ENCODE assay signal across 8 cellular contexts in genomic region chr2:135948642-135949355, GRCh38. TPM values are rescaled to one million over a fixed set of nuclear protein-coding genes. Genes with fewer than 3 reads are reported as not detected.
DNase-seq lines count a peak whose midpoint lies in the region; ATAC-seq and TF ChIP-seq lines count a peak whose summit lies in the region.

No MANE protein-coding gene starts in this region.

- H3K4me3 ChIP-seq in endodermal cell (ENCODE audit: low read length) (no peak overlapping the region), adrenal gland (no peak overlapping the region), Caco-2 (ENCODE audit: low read depth, low read length) (no peak overlapping the region)

- no peak overlapping the region for H3K4me3 Mint-ChIP-seq in endodermal cell
- no peak overlapping the region for H3K4me3 Mint-ChIP-seq in type B pancreatic cell
- H3K4me3 Mint-ChIP-seq in Caco-2 (ENCODE audit: unreplicated experiment) = no peak overlapping the region

- intact Hi-C loops in adrenal gland (cut with DNase I) (no loop called here), Caco-2 (cut with micrococcal nuclease; ENCODE audit: unreplicated experiment) (no loop called here)

- TF ChIP-seq CTCF in endodermal cell (conservative IDR thresholded peaks at IDR 0.05) (no peak), type B pancreatic cell (conservative IDR thresholded peaks at IDR 0.05) (no peak), adrenal gland (IDR thresholded peaks at IDR 0.05) (no peak), Caco-2 (IDR thresholded peaks at IDR 0.05; ENCODE audit: insufficient read depth in 1 of 2, low read depth in 1 of 2, low read length in 1 of 2, severe bottlenecking in 1 of 2, unreplicated experiment in 1 of 2) (no peak)

- no peak overlapping the region for H3K9ac ChIP-seq in endodermal cell (ENCODE audit: extremely low read depth, low read length, poor library complexity, severe bottlenecking)

- CTCF ChIA-PET in Caco-2 (lab: Charles Lee) = no interaction called here

- H3K9me3 ChIP-seq in endodermal cell (ENCODE audit: control insufficient read depth, low read length) (peaks cover 8% of the 10 kb centered on the region), adrenal gland (replicated peaks in 1 of 3) (no peaks in the 10 kb centered on the region), Caco-2 (no peaks in the 10 kb centered on the region)

- H3K36me3 ChIP-seq in endodermal cell (ENCODE audit: control insufficient read depth, insufficient read depth, low read length) = peaks cover 16% of the 10 kb centered on the region
- H3K36me3 ChIP-seq in adrenal gland (replicated peaks in 1 of 2) = no peaks in the 10 kb centered on the region
- no peaks in the 10 kb centered on the region; the same call in 1 of the 2 replicates for H3K36me3 ChIP-seq in Caco-2 (ENCODE audit: control insufficient read depth, insufficient read depth, low read length)

- peaks cover 34% of the 10 kb centered on the region for H3K4me1 Mint-ChIP-seq in endodermal cell
- H3K4me1 Mint-ChIP-seq in type B pancreatic cell (ENCODE audit: unreplicated experiment) = peaks cover 8% of the 10 kb centered on the region
- H3K4me1 Mint-ChIP-seq in Caco-2 (ENCODE audit: low read depth, unreplicated experiment) = no peaks in the 10 kb centered on the region

- BruUV-seq in Caco-2 (replicated peaks; lab: Mats Ljungman, UMichigan) = no TSS peak

- no peak for DNase-seq in endodermal cell
- no peak for DNase-seq in type B pancreatic cell (ENCODE audit: extremely low spot score, unreplicated experiment)
- DNase-seq in adrenal gland = no peak
- no peak for DNase-seq in stimulated activated CD4-positive, alpha-beta T cell treated with anti-CD3 and anti-CD28 coated beads, Interleukin-12 subunit alpha, Interleukin-12 subunit beta, amount 100 ng/mL, for 4 hours
- DNase-seq in Caco-2 = no peak

- no peak for TF ChIP-seq POLR2A in adrenal gland (IDR thresholded peaks at IDR 0.05)

- H3K27ac Mint-ChIP-seq in endodermal cell = peak overlapping the region; percentile 80
- peak overlapping the region; percentile 80 for H3K27ac Mint-ChIP-seq in type B pancreatic cell
- no peak overlapping the region for H3K27ac Mint-ChIP-seq in Caco-2 (ENCODE audit: unreplicated experiment)

- H3K4me1 ChIP-seq in endodermal cell (ENCODE audit: control insufficient read depth, insufficient read depth, low read length) (peaks cover 8% of the 10 kb centered on the region), adrenal gland (replicated peaks in 1 of 2) (peaks cover 13 to 18% of the 10 kb centered on the region in 2 donors), Caco-2 (peaks cover 6% of the 10 kb centered on the region; the same call in 1 of the 2 replicates)

- POLR2A ChIA-PET in Caco-2 (lab: Charles Lee) = no interaction called here

- no peaks in the 10 kb centered on the region for H3K9me3 Mint-ChIP-seq in endodermal cell
- H3K9me3 Mint-ChIP-seq in type B pancreatic cell = no peaks in the 10 kb centered on the region
- no peaks in the 10 kb centered on the region for H3K9me3 Mint-ChIP-seq in Caco-2 (ENCODE audit: unreplicated experiment)

- H3K27me3 Mint-ChIP-seq in endodermal cell (ENCODE audit: insufficient read depth) (no peaks in the 10 kb centered on the region), type B pancreatic cell (no peaks in the 10 kb centered on the region), Caco-2 (ENCODE audit: insufficient read depth, unreplicated experiment) (no peaks in the 10 kb centered on the region)

- ATAC-seq in GM18502 (IDR thresholded peaks at IDR 0.05; ENCODE audit: poor library complexity, unreplicated experiment) (peak; percentile 86), HG02763 (IDR thresholded peaks at IDR 0.05; ENCODE audit: unreplicated experiment) (peak; percentile 57), SK-N-SH treated with all-trans-retinoic acid at 6 μM for 48 hours (peak; percentile 83)

- H3K27ac ChIP-seq in endodermal cell (ENCODE audit: low read depth, low read length) (no peak overlapping the region), adrenal gland (peak overlapping the region in 1 of 5 donors; percentile 10)

- H3K36me3 Mint-ChIP-seq in endodermal cell (ENCODE audit: low read depth) (peaks cover 17% of the 10 kb centered on the region), type B pancreatic cell (peaks cover 28% of the 10 kb centered on the region), Caco-2 (ENCODE audit: insufficient read depth, unreplicated experiment) (peaks cover 17% of the 10 kb centered on the region)

- H3K27me3 ChIP-seq in endodermal cell (ENCODE audit: control insufficient read depth, insufficient read depth, low read length, poor library complexity, severe bottlenecking) (no peaks in the 10 kb centered on the region), adrenal gland (no peaks in the 10 kb centered on the region), Caco-2 (replicated peaks; ENCODE audit: control insufficient read depth, insufficient read depth, low read length) (no peaks in the 10 kb centered on the region)

- WGBS in endodermal cell (ENCODE audit: insufficient coverage in 1 of 2, insufficient read length in 1 of 2), 2 experiments = 92 to 96% methylated on average over 5 to 9 of the region's 9 CpGs
- WGBS in adrenal gland, 4 donors = 69 to 85% (median 79%) methylated on average over 9 of the region's 9 CpGs

TF ChIP-seq in SK-N-SH treated with all-trans-retinoic acid at 6 μM for 48 hours, 23 proteins besides CTCF, POLR2A, EP300 and RAD21:
- TF ChIP-seq ZFP30 (CRISPR knock-in tag; IDR thresholded peaks at IDR 0.05) (no peak), ISL1 (CRISPR knock-in tag; IDR thresholded peaks at IDR 0.05) (peak; percentile 19; the same call in 1 of the 2 replicates)

RNA-seq across cellular contexts. Expression of gene DARS1, which starts 36.6 kb away (rescaled TPM):
- total RNA-seq in endodermal cell = 10 to 100 TPM; 70.5 to 75.9 TPM
- polyA plus RNA-seq in endodermal cell (2013, experiment 1 of 2) = 107 TPM
- polyA plus RNA-seq in endodermal cell (2013, experiment 2 of 2) = 103 TPM
- total RNA-seq in type B pancreatic cell (ENCODE audit: low replicate concordance) = 46.0 and 58.4 TPM in 2 replicates
- 10 to 100 TPM; 50.6 to 90.3 (median 72.2) TPM for total RNA-seq in adrenal gland
- 100 to 1,000 TPM in 2 of 3 donors, 10 to 100 TPM in 1; 94.3 to 159 (median 146) TPM for polyA plus RNA-seq in adrenal gland
- 90.9 and 94.9 TPM in 2 replicates for total RNA-seq in Caco-2 (2022)
